In the genomic region with DNA sequence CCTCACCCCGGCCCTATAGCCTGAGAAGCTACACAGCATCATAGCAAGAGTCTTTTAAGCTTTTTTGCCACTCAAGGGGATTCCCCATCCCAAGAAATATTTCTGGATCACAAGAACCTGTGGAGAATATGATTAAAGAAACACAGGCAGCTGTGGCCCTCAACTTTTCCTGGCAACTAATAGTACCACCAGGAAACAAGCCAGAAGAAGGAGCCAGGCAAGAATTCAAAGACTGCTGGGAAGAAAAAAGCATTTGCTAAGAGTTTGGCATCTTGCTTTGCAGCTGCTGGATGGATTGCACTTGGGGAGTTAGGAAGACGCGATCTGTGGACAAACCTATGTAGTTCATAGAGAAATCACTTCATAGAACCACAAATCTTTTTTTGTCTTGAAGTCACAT, we compare ENCODE assay signal across 20 cellular contexts.
DNase-seq lines count a peak whose midpoint lies in the region; ATAC-seq and TF ChIP-seq lines count a peak whose summit lies in the region.
"Had no signal": no experiment of that assay in that cellular context is flagged by ENCODE, and none has a peak within 500 bp of the region (broad histone marks: within the 10 kb centered on the region; RNA-seq: fewer than 3 reads in every experiment).

No MANE protein-coding gene starts in this region.

- peaks cover 0 to 7% of the 10 kb centered on the region in 2 donors for H3K36me3 ChIP-seq in gastroesophageal sphincter
- peaks cover 5% of the 10 kb centered on the region for H3K36me3 ChIP-seq in thoracic aorta
- H3K36me3 ChIP-seq: uterus had no signal

- no peak overlapping the region for H3K4me3 Mint-ChIP-seq in nephron
- H3K4me3 Mint-ChIP-seq: activated CD8-positive, alpha-beta T cell treated with anti-CD3 and anti-CD28 coated beads, Interleukin-2, amount 10 ng/mL, durations not matched to agents 7 days and 5 days; GM23338 had no signal

- no peaks in the 10 kb centered on the region for H3K9me3 Mint-ChIP-seq in nephron
- H3K9me3 Mint-ChIP-seq: GM23338 had no signal

- TF ChIP-seq POLR2A in gastroesophageal sphincter (IDR thresholded peaks at IDR 0.05) = no peak

- in situ Hi-C loops in astrocyte of the cerebellum (cut with HindIII; ENCODE audit: low sequenced_read_pairs) = no loop called here

- H3K4me1 ChIP-seq in gastroesophageal sphincter (peaks cover 0 to 10% (median 4%) of the 10 kb centered on the region in 3 donors), thoracic aorta (ENCODE audit: control insufficient read depth in 1 of 2, low read depth in 2 of 2) (peaks cover 7 to 11% of the 10 kb centered on the region in 2 donors)
- H3K4me1 ChIP-seq: uterus had no signal

- no peak for TF ChIP-seq EP300 in gastroesophageal sphincter (IDR thresholded peaks at IDR 0.05)

- peak; percentile 55 for ATAC-seq in gastroesophageal sphincter
- no peak for ATAC-seq in thoracic aorta (ENCODE audit: insufficient number of reproducible peaks, low FRiP score, low read depth)
- ATAC-seq: activated CD8-positive, alpha-beta T cell treated with anti-CD3 and anti-CD28 coated beads, Interleukin-2, amount 10 ng/mL, durations not matched to agents 7 days and 5 days; GM23338 had no signal

- peak; percentile 55 for DNase-seq in astrocyte of the cerebellum (ENCODE audit: low read depth)
- DNase-seq in thoracic aorta (ENCODE audit: low spot score) = no peak
- DNase-seq in NCI-H187 (lab: John Stamatoyannopoulos, UW) = no peak
- no peak for DNase-seq in SW 1271 (lab: John Stamatoyannopoulos, UW)
- no peak for DNase-seq in DMS53 (lab: John Stamatoyannopoulos, UW)
- DNase-seq: activated CD8-positive, alpha-beta T cell treated with anti-CD3 and anti-CD28 coated beads, Interleukin-2, amount 10 ng/mL, durations not matched to agents 7 days and 5 days; activated naive CD4-positive, alpha-beta T cell treated with anti-CD3 and anti-CD28 coated beads, Interleukin-2, amount 50 U/mL, for 16 hours; activated T-cell treated with anti-CD3 and anti-CD28 coated beads, Interleukin-2, amount 50 U/mL, for 48 hours; islet precursor cell; mesendoderm; MM.1S; NCI-H1694; NK-92 treated with Interleukin-12 subunit alpha and Interleukin-12 subunit beta, amount 100 ng/mL, for 24 hours; sigmoid colon; stomach had no signal

- no peaks in the 10 kb centered on the region for H3K27me3 Mint-ChIP-seq in nephron (ENCODE audit: low read depth)

- peak overlapping the region in 3 of 4 donors; percentile 5 to 45 (median 20) for H3K27ac ChIP-seq in gastroesophageal sphincter
- peak overlapping the region in 1 of 2 donors; percentile 67 for H3K27ac ChIP-seq in thoracic aorta
- H3K27ac ChIP-seq: stomach, VCaP had no signal

- H3K27ac Mint-ChIP-seq in nephron = peak overlapping the region in 2 of 3 experiments; percentile 5 to 58
- H3K27ac Mint-ChIP-seq: activated CD8-positive, alpha-beta T cell treated with anti-CD3 and anti-CD28 coated beads, Interleukin-2, amount 10 ng/mL, durations not matched to agents 7 days and 5 days; GM23338 had no signal

- peaks cover 16% of the 10 kb centered on the region for H3K4me1 Mint-ChIP-seq in nephron

- no peaks in the 10 kb centered on the region for H3K27me3 ChIP-seq in gastroesophageal sphincter
- H3K27me3 ChIP-seq in thoracic aorta (replicated peaks; ENCODE audit: insufficient read depth) = no peaks in the 10 kb centered on the region
- H3K27me3 ChIP-seq: sigmoid colon, stomach, uterus had no signal

- H3K36me3 Mint-ChIP-seq in nephron (ENCODE audit: low read depth) = peaks cover 33% of the 10 kb centered on the region

- H3K4me3 ChIP-seq in astrocyte of the cerebellum (ENCODE audit: low read depth, low read length) (no peak overlapping the region), gastroesophageal sphincter (no peak overlapping the region), thoracic aorta (peak overlapping the region; percentile 19)
- H3K4me3 ChIP-seq: GM23338, sigmoid colon, stomach, uterus had no signal

- no peak for TF ChIP-seq CTCF in astrocyte of the cerebellum (IDR thresholded peaks at IDR 0.05; ENCODE audit: low read depth, low read length, missing control alignments)
- TF ChIP-seq CTCF in gastroesophageal sphincter (IDR thresholded peaks at IDR 0.05) = no peak
- TF ChIP-seq CTCF in nephron (IDR thresholded peaks at IDR 0.05; ENCODE audit: unreplicated experiment in 3 of 3) = no peak
- TF ChIP-seq CTCF in thoracic aorta (IDR thresholded peaks at IDR 0.05) = no peak

- WGBS in gastroesophageal sphincter (ENCODE audit: low coverage in 1 of 2), 2 donors = 0 to 6% methylated on average over 3 of the region's 3 CpGs

- H3K9me3 ChIP-seq in gastroesophageal sphincter (no peaks in the 10 kb centered on the region), thoracic aorta (no peaks in the 10 kb centered on the region)
- H3K9me3 ChIP-seq: sigmoid colon, stomach, uterus had no signal
